8 cellular contexts compared by ENCODE assay signal in genomic region chr9:109014267-109015025, GRCh38. TPM values are rescaled to one million over a fixed set of nuclear protein-coding genes. Genes with fewer than 3 reads are reported as not detected.
A peak's percentile ranks its signal among the peaks of the same experiment; 100 is the strongest.
DNase-seq lines count a peak whose midpoint lies in the region; ATAC-seq and TF ChIP-seq lines count a peak whose summit lies in the region.

No MANE protein-coding gene starts in this region.

- peaks cover 10% of the 10 kb centered on the region for H3K36me3 Mint-ChIP-seq in activated CD4-positive, alpha-beta T cell treated with anti-CD3 and anti-CD28 coated beads, Interleukin-2, amount 10 ng/mL, durations not matched to agents 7 days and 5 days (ENCODE audit: low read depth)
- peaks cover 34% of the 10 kb centered on the region for H3K36me3 Mint-ChIP-seq in MCF 10A (ENCODE audit: insufficient read depth, unreplicated experiment)

- peak overlapping the region; percentile 85 for H3K4me3 Mint-ChIP-seq in activated CD4-positive, alpha-beta T cell treated with anti-CD3 and anti-CD28 coated beads, Interleukin-2, amount 10 ng/mL, durations not matched to agents 7 days and 5 days
- peak overlapping the region; percentile 84 for H3K4me3 Mint-ChIP-seq in MCF 10A (ENCODE audit: unreplicated experiment)

- intact Hi-C loops in MCF 10A (cut with micrococcal nuclease): loop anchor here (5.0 kb wide), 1 partner anchor 303 kb away; no protein-coding TSS in a partner anchor

- peak overlapping the region; percentile 94 for H3K4me3 ChIP-seq in thoracic aorta

- peaks cover 33% of the 10 kb centered on the region for H3K4me1 Mint-ChIP-seq in activated CD4-positive, alpha-beta T cell treated with anti-CD3 and anti-CD28 coated beads, Interleukin-2, amount 10 ng/mL, durations not matched to agents 7 days and 5 days
- peaks cover 24% of the 10 kb centered on the region for H3K4me1 Mint-ChIP-seq in MCF 10A (ENCODE audit: insufficient read depth, unreplicated experiment)

- H3K9me3 Mint-ChIP-seq in activated CD4-positive, alpha-beta T cell treated with anti-CD3 and anti-CD28 coated beads, Interleukin-2, amount 10 ng/mL, durations not matched to agents 7 days and 5 days: no peaks in the 10 kb centered on the region
- H3K9me3 Mint-ChIP-seq in MCF 10A (ENCODE audit: unreplicated experiment): no peaks in the 10 kb centered on the region

- peaks cover 5% of the 10 kb centered on the region for H3K36me3 ChIP-seq in thoracic aorta

- no peak for TF ChIP-seq CTCF in MCF 10A (IDR thresholded peaks at IDR 0.05; ENCODE audit: unreplicated experiment)
- no peak for TF ChIP-seq CTCF in thoracic aorta (IDR thresholded peaks at IDR 0.05)

- peak overlapping the region; percentile 85 for H3K27ac Mint-ChIP-seq in activated CD4-positive, alpha-beta T cell treated with anti-CD3 and anti-CD28 coated beads, Interleukin-2, amount 10 ng/mL, durations not matched to agents 7 days and 5 days
- H3K27ac Mint-ChIP-seq in MCF 10A (ENCODE audit: low read depth, unreplicated experiment): peak overlapping the region; percentile 86

- peaks cover 6% of the 10 kb centered on the region for H3K27me3 Mint-ChIP-seq in activated CD4-positive, alpha-beta T cell treated with anti-CD3 and anti-CD28 coated beads, Interleukin-2, amount 10 ng/mL, durations not matched to agents 7 days and 5 days
- H3K27me3 Mint-ChIP-seq in MCF 10A (ENCODE audit: insufficient read depth, unreplicated experiment): no peaks in the 10 kb centered on the region

- H3K4me1 ChIP-seq in thoracic aorta (ENCODE audit: control insufficient read depth in 1 of 2, low read depth in 2 of 2): peaks cover 12 to 31% of the 10 kb centered on the region in 2 donors

- H3K27ac ChIP-seq in thoracic aorta: peak overlapping the region; percentile 72 to 98

- no TSS peak for BruUV-seq in MCF 10A (replicated peaks; lab: Mats Ljungman, UMichigan)

- ATAC-seq in thoracic aorta (ENCODE audit: insufficient number of reproducible peaks, low FRiP score, low read depth) (no peak), GM19463 (IDR thresholded peaks at IDR 0.05; ENCODE audit: unreplicated experiment) (no peak)

- DNase-seq in activated CD4-positive, alpha-beta T cell treated with anti-CD3 and anti-CD28 coated beads, Interleukin-2, amount 10 ng/mL, durations not matched to agents 7 days and 5 days: no peak
- no peak for DNase-seq in activated CD4-positive, alpha-beta T cell treated with anti-CD3 and anti-CD28 coated beads, Interleukin-2, amount 50 U/mL, for 4 hours
- peak; percentile 51 for DNase-seq in MCF 10A (ENCODE audit: unreplicated experiment)
- peak; percentile 54 for DNase-seq in left kidney (ENCODE audit: low read depth, low spot score)
- DNase-seq in thoracic aorta (ENCODE audit: low spot score): no peak
- DNase-seq in NCI-H446 treated with DMSO at 0.1 percent for 48 hours (lab: John Stamatoyannopoulos, UW): no peak
- no peak for DNase-seq in DMS79 treated with DMSO at 0.1 percent for 48 hours (lab: John Stamatoyannopoulos, UW)

- H3K27me3 ChIP-seq in thoracic aorta (replicated peaks; ENCODE audit: insufficient read depth): no peaks in the 10 kb centered on the region

- H3K9me3 ChIP-seq in thoracic aorta: no peaks in the 10 kb centered on the region

- POLR2A ChIA-PET in activated CD4-positive, alpha-beta T cell treated with anti-CD3 and anti-CD28 coated beads, Interleukin-2, amount 10 ng/mL, durations not matched to agents 7 days and 5 days (lab: Charles Lee): interaction anchor here (0.6 kb wide), 1 partner anchor 108 kb away, joined by 3 read pairs; no protein-coding TSS in a partner anchor
- POLR2A ChIA-PET in MCF 10A (lab: Yijun Ruan, JAX): interaction anchor here (0.8 to 1.9 kb wide), 10 partner anchors 8 to 302 kb away, joined by 3 to 7 read pairs (median 4); partner anchors contain the start of gene TMEM245

- CTCF ChIA-PET in activated CD4-positive, alpha-beta T cell treated with anti-CD3 and anti-CD28 coated beads, Interleukin-2, amount 10 ng/mL, durations not matched to agents 7 days and 5 days (lab: Charles Lee): interaction anchor here (1.0 kb wide), 1 partner anchor 35 kb away, joined by 3 read pairs; no protein-coding TSS in a partner anchor
- CTCF ChIA-PET in MCF 10A (lab: Yijun Ruan, JAX): interaction anchor here (0.6 to 1.4 kb wide), 5 partner anchors 8 to 440 kb away, joined by 3 to 4 read pairs (median 3); no protein-coding TSS in a partner anchor

RNA-seq across cellular contexts. Expression of gene CTNNAL1, which starts 1.1 kb away (rescaled TPM):
- total RNA-seq in activated CD4-positive, alpha-beta T cell treated with anti-CD3 and anti-CD28 coated beads, Interleukin-2, amount 10 ng/mL, durations not matched to agents 7 days and 5 days: 10 to 100 TPM; 12.5 to 14.0 TPM
- total RNA-seq in MCF 10A (2022) (48.6 and 85.6 TPM in 2 replicates), thoracic aorta (10 to 100 TPM; 41.8 to 45.0 TPM)

Comparison
In these comparisons a context has a peak if more than half of its experiments do, and no peak if none do; other contexts are left out.
1. DNase-seq: peak in MCF 10A (single experiment) and left kidney (single experiment); none in activated CD4-positive, alpha-beta T cell treated with anti-CD3 and anti-CD28 coated beads, Interleukin-2, amount 10 ng/mL, durations not matched to agents 7 days and 5 days (single experiment), activated CD4-positive, alpha-beta T cell treated with anti-CD3 and anti-CD28 coated beads, Interleukin-2, amount 50 U/mL, for 4 hours (0 of 2), thoracic aorta (single experiment), NCI-H446 treated with DMSO at 0.1 percent for 48 hours (single experiment) and DMS79 treated with DMSO at 0.1 percent for 48 hours (single experiment).